28 cellular contexts compared by ENCODE assay signal in the genomic region with DNA sequence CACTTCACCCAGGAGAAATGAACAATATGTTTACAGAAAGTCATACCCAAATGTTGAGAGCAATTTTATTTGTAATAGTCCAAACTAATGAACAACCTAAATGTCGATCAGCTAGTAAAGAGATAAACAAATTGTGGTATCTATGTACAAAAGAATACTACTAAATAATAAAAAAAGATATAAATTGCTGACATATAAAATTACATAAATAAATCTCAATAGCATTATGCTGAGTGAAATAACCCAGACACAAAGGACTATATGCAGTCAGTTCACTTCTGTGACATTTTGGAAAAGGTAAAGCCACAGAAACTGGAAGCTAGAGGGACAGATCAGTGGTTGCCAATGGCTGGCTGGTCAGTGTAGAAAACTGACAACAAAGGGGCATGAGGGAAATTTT.
"Had no signal": no experiment of that assay in that cellular context is flagged by ENCODE, and none has a peak within 500 bp of the region (broad histone marks: within the 10 kb centered on the region; RNA-seq: fewer than 3 reads in every experiment).

No MANE protein-coding gene starts in this region.

- H3K27ac ChIP-seq: neural progenitor cell, parathyroid adenoma, psoas muscle, skin epidermis, spleen, suprapubic skin, testis, tibial artery, transverse colon, upper lobe of right lung, uterus had no signal

- H3K4me1 ChIP-seq: neural progenitor cell, parathyroid adenoma, psoas muscle, spleen, suprapubic skin, testis, tibial artery, transverse colon, upper lobe of right lung, uterus had no signal

- H3K36me3 ChIP-seq: neural progenitor cell, spleen, suprapubic skin, tibial artery, transverse colon, upper lobe of right lung, uterus had no signal

- DNase-seq: naive thymus-derived CD4-positive, alpha-beta T cell; natural killer cell; occipital lobe; posterior cingulate gyrus; psoas muscle; right cardiac atrium; spleen; stimulated activated CD4-positive, alpha-beta T cell treated with anti-CD3 and anti-CD28 coated beads, Interleukin-12 subunit alpha, Interleukin-12 subunit beta, amount 100 ng/mL, for 4 hours; stimulated activated CD4-positive, alpha-beta T cell treated with anti-CD3 and anti-CD28 coated beads, Interleukin-1b, Interleukin-23, amount 100 ng/mL, for 48 hours; stimulated activated CD4-positive, alpha-beta T cell treated with anti-CD3 and anti-CD28 coated beads, Interleukin-4, amount 100 ng/mL, for 1 hour; stimulated activated CD4-positive, alpha-beta T cell treated with anti-CD3 and anti-CD28 coated beads, Interleukin-4, amount 100 ng/mL, for 4 hours; stimulated activated CD8-positive, alpha-beta memory T cell treated with anti-CD3 and anti-CD28 coated beads, Interleukin-4, amount 100 ng/mL, for 48 hours; stimulated activated naive CD4-positive, alpha-beta T cell; stimulated activated naive CD8-positive, alpha-beta T cell treated with anti-CD3 and anti-CD28 coated beads, Interleukin-15, amount 100 ng/mL, for 72 hours; stimulated activated naive CD8-positive, alpha-beta T cell treated with anti-CD3 and anti-CD28 coated beads, Interleukin-15, Interleukin-2, amounts not matched to agents 100 U/mL and 50 U/mL, for 24 hours; substantia nigra; testis; tibial artery; transverse colon; upper lobe of right lung; uterus had no signal

- H3K79me2 ChIP-seq: parathyroid adenoma had no signal

- ATAC-seq: naive thymus-derived CD4-positive, alpha-beta T cell; natural killer cell; psoas muscle; right cardiac atrium; sciatic nerve; stimulated activated memory B cell treated with anti-CD40 and anti-IgM and Interleukin-4, amounts not matched to agents 10 μg/mL and 1 μg/mL and 100 μg/mL, for 72 hours; stimulated activated naive CD8-positive, alpha-beta T cell treated with anti-CD3 and anti-CD28 coated beads, Interleukin-15, amount 100 ng/mL, for 72 hours; stimulated activated naive CD8-positive, alpha-beta T cell treated with anti-CD3 and anti-CD28 coated beads, Interleukin-15, Interleukin-2, amounts not matched to agents 100 U/mL and 50 U/mL, for 24 hours; upper lobe of right lung had no signal

- H3K4me3 ChIP-seq: neural progenitor cell, psoas muscle, skin epidermis, smooth muscle cell, spleen, suprapubic skin, testis, tibial artery, transverse colon, upper lobe of right lung, uterus had no signal

- H3K9me3 ChIP-seq: psoas muscle, testis, upper lobe of right lung, uterus had no signal

- H3K27me3 ChIP-seq: neural progenitor cell, spleen, suprapubic skin, testis, tibial artery, transverse colon, upper lobe of right lung, uterus had no signal

- H3K9ac ChIP-seq: neural progenitor cell, parathyroid adenoma had no signal

- H2AFZ ChIP-seq: neural progenitor cell, parathyroid adenoma had no signal

- H3K4me2 ChIP-seq: neural progenitor cell, smooth muscle cell had no signal
